In genomic region chr12:81412940-81413339, GRCh38 we compare ENCODE assay signal across 28 cellular contexts.
"Had no signal": no experiment of that assay in that cellular context is flagged by ENCODE, and none has a peak within 500 bp of the region (broad histone marks: within the 10 kb centered on the region; RNA-seq: fewer than 3 reads in every experiment).

No MANE protein-coding gene starts in this region.

- H3K9ac ChIP-seq: parathyroid adenoma had no signal

- H3K79me2 ChIP-seq: parathyroid adenoma had no signal

- H3K27ac Mint-ChIP-seq: natural killer cell treated with Interleukin-12 subunit alpha and Interleukin-12 subunit beta and Interleukin-15 and Interleukin-18, amount 100 ng/mL, for 72 hours; nephron progenitor cell; progenitor cell of endocrine pancreas; stimulated activated effector memory CD8-positive, alpha-beta T cell treated with anti-CD3 and anti-CD28 coated beads, Interleukin-12 subunit alpha, Interleukin-12 subunit beta, amount 100 ng/mL, for 72 hours; stimulated activated naive B cell treated with anti-CD40 and anti-IgM and Interleukin-4, amounts not matched to agents 10 μg/mL and 1 μg/mL and 100 μg/mL, for 72 hours; stimulated activated naive CD8-positive, alpha-beta T cell treated with anti-CD3 and anti-CD28 coated beads, Interleukin-15, Interleukin-2, amounts not matched to agents 100 ng/mL and 50 ng/mL, for 24 hours had no signal

- H3K36me3 ChIP-seq: ovary, right lobe of liver, sigmoid colon, stomach, thoracic aorta, thyroid gland, tibial nerve, upper lobe of left lung, vagina had no signal

- H3K27ac ChIP-seq: ovary, parathyroid adenoma, psoas muscle, right lobe of liver, sigmoid colon, stomach, thoracic aorta, thyroid gland, tibial nerve, upper lobe of left lung, vagina had no signal

- H3K4me1 ChIP-seq: parathyroid adenoma, psoas muscle, right lobe of liver, stomach, thyroid gland, upper lobe of left lung, vagina had no signal

- H3K36me3 Mint-ChIP-seq: natural killer cell treated with Interleukin-12 subunit alpha and Interleukin-12 subunit beta and Interleukin-15 and Interleukin-18, amount 100 ng/mL, for 72 hours; stimulated activated effector memory CD8-positive, alpha-beta T cell treated with anti-CD3 and anti-CD28 coated beads, Interleukin-12 subunit alpha, Interleukin-12 subunit beta, amount 100 ng/mL, for 72 hours; stimulated activated naive B cell treated with anti-CD40 and anti-IgM and Interleukin-4, amounts not matched to agents 10 μg/mL and 1 μg/mL and 100 μg/mL, for 72 hours had no signal

- H3K9me3 ChIP-seq: ovary, psoas muscle, right lobe of liver, stomach, thoracic aorta, thyroid gland, tibial nerve, upper lobe of left lung, vagina had no signal

- H3K4me3 Mint-ChIP-seq: natural killer cell treated with Interleukin-12 subunit alpha and Interleukin-12 subunit beta and Interleukin-15 and Interleukin-18, amount 100 ng/mL, for 72 hours; nephron progenitor cell; neural crest cell; stimulated activated effector memory CD8-positive, alpha-beta T cell treated with anti-CD3 and anti-CD28 coated beads, Interleukin-12 subunit alpha, Interleukin-12 subunit beta, amount 100 ng/mL, for 72 hours; stimulated activated naive B cell treated with anti-CD40 and anti-IgM and Interleukin-4, amounts not matched to agents 10 μg/mL and 1 μg/mL and 100 μg/mL, for 72 hours; stimulated activated naive CD8-positive, alpha-beta T cell treated with anti-CD3 and anti-CD28 coated beads, Interleukin-15, Interleukin-2, amounts not matched to agents 100 ng/mL and 50 ng/mL, for 24 hours had no signal

- ATAC-seq: natural killer cell treated with Interleukin-12 subunit alpha and Interleukin-12 subunit beta and Interleukin-15 and Interleukin-18, amount 100 ng/mL, for 72 hours; psoas muscle; right cardiac atrium; right lobe of liver; stimulated activated effector memory CD8-positive, alpha-beta T cell treated with anti-CD3 and anti-CD28 coated beads, Interleukin-12 subunit alpha, Interleukin-12 subunit beta, amount 100 ng/mL, for 72 hours; stimulated activated naive B cell treated with anti-CD40 and anti-IgM and Interleukin-4, amounts not matched to agents 10 μg/mL and 1 μg/mL and 100 μg/mL, for 72 hours had no signal

- H3K27me3 Mint-ChIP-seq: natural killer cell treated with Interleukin-12 subunit alpha and Interleukin-12 subunit beta and Interleukin-15 and Interleukin-18, amount 100 ng/mL, for 72 hours; progenitor cell of endocrine pancreas; stimulated activated naive B cell treated with anti-CD40 and anti-IgM and Interleukin-4, amounts not matched to agents 10 μg/mL and 1 μg/mL and 100 μg/mL, for 72 hours; stimulated activated naive CD8-positive, alpha-beta T cell treated with anti-CD3 and anti-CD28 coated beads, Interleukin-15, Interleukin-2, amounts not matched to agents 100 ng/mL and 50 ng/mL, for 24 hours had no signal

- H3K4me3 ChIP-seq: ovary, psoas muscle, right lobe of liver, sigmoid colon, stomach, thoracic aorta, thyroid gland, tibial nerve, upper lobe of left lung, vagina had no signal

- DNase-seq: nephron progenitor cell; occipital lobe; ovary; posterior cingulate gyrus; psoas muscle; right cardiac atrium; right lobe of liver; sigmoid colon; small intestine; stimulated activated CD4-positive, alpha-beta T cell treated with anti-CD3 and anti-CD28 coated beads, Interleukin-15, amount 100 ng/mL, for 24 hours; stimulated activated CD4-positive, alpha-beta T cell treated with anti-CD3 and anti-CD28 coated beads, Interleukin-2, amount 100 ng/mL, for 24 hours; stimulated activated CD4-positive, alpha-beta T cell treated with anti-CD3 and anti-CD28 coated beads, Interleukin-2, amount 100 ng/mL, for 48 hours; stimulated activated CD4-positive, alpha-beta T cell treated with anti-CD3 and anti-CD28 coated beads, Interleukin-4, amount 100 ng/mL, for 24 hours; stimulated activated naive B cell treated with anti-CD40 and anti-IgM and Interleukin-4, amounts not matched to agents 10 μg/mL and 1 μg/mL and 100 μg/mL, for 72 hours; stimulated activated naive CD4-positive, alpha-beta T cell treated with Interleukin-2 at 50 U/mL for 16 hours; stomach; thyroid gland; trophoblast cell; upper lobe of left lung had no signal

- H2AFZ ChIP-seq: parathyroid adenoma had no signal

- H3K4me1 Mint-ChIP-seq: nephron progenitor cell; stimulated activated effector memory CD8-positive, alpha-beta T cell treated with anti-CD3 and anti-CD28 coated beads, Interleukin-12 subunit alpha, Interleukin-12 subunit beta, amount 100 ng/mL, for 72 hours; stimulated activated naive B cell treated with anti-CD40 and anti-IgM and Interleukin-4, amounts not matched to agents 10 μg/mL and 1 μg/mL and 100 μg/mL, for 72 hours had no signal

- H3K9me3 Mint-ChIP-seq: nephron progenitor cell; neural crest cell; stimulated activated naive B cell treated with anti-CD40 and anti-IgM and Interleukin-4, amounts not matched to agents 10 μg/mL and 1 μg/mL and 100 μg/mL, for 72 hours had no signal

- H3K27me3 ChIP-seq: ovary, right lobe of liver, sigmoid colon, stomach, thyroid gland, tibial nerve, upper lobe of left lung, vagina had no signal
